In the genomic region with DNA sequence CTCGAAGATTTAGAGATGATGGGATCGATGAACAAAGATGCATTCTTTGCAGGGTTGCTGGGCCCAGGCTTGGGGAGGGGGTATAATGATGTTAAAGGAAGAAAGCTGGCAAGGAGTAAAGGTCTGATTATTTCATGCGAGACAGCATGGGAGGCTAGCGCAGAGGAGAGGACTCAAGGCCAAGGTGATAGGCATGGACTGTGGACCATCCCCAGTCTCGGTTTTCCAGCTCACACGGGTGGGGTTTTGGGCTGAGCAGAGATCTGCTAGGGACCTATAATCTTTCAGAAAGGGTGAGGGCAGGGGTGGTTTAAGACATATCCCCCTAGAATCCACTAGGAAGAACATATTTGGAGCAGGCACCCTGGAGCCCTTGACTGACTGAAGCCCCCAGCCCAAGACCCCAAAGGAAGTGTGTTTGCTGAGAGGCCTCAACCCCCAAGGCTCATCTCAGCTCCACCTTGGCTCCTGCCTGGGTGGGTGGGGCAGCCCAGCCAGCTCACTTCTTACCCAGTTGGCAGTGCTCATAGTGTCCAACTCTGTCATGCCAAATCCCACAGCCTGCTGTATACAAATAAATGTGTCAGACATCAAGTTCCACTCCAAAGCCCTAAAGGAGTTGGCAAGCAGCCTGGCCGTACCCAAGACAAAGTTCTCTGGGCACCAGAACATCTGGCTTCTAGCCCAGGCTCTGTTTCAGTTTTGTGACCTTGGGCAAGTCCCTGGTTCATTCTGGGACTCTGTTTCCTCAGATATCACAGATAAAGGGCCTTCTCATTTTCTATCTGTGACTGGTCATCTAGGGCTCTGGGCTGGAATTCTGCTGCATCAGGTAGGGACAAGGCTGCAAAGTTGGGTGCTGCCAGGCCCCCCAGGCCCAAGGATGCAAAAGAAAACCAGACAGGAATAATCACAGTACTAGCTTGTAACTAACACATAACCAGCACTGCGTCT, we compare ENCODE assay signal across 10 cellular contexts. TPM values are rescaled to one million over a fixed set of nuclear protein-coding genes. Genes with fewer than 3 reads are reported as not detected.
DNase-seq lines count a peak whose midpoint lies in the region; ATAC-seq and TF ChIP-seq lines count a peak whose summit lies in the region.
"Had no signal": no experiment of that assay in that cellular context is flagged by ENCODE, and none has a peak within 500 bp of the region (broad histone marks: within the 10 kb centered on the region; RNA-seq: fewer than 3 reads in every experiment).

No MANE protein-coding gene starts in this region.

- ATAC-seq in left lung = peak; percentile 93
- peak; percentile 50 for ATAC-seq in aorta (ENCODE audit: low FRiP score)
- ATAC-seq in GM21528 (IDR thresholded peaks at IDR 0.05; ENCODE audit: low FRiP score, unreplicated experiment) = no peak
- no peak for ATAC-seq in HG03175 (IDR thresholded peaks at IDR 0.05; ENCODE audit: unreplicated experiment)

- DNase-seq in SIG-M5 treated with dmso at 0.1 percent for 504 hours (lab: John Stamatoyannopoulos, UW; ENCODE audit: unreplicated experiment) (peak; percentile 23), SIG-M5 (lab: John Stamatoyannopoulos, UW) (no peak), left lung (peak in 1 of 2 donors; percentile 79), aorta (no peak)
- DNase-seq in activated CD8-positive, alpha-beta memory T cell treated with anti-CD3 and anti-CD28 coated beads, Interleukin-2, amount 50 U/mL, for 48 hours = no peak
- DNase-seq: activated CD4-positive, alpha-beta memory T cell treated with anti-CD3 and anti-CD28 coated beads, Interleukin-2, amount 10 ng/mL, durations not matched to agents 7 days and 5 days had no signal

- H3K4me1 ChIP-seq in duodenal mucosa (ENCODE audit: control insufficient read depth in 1 of 2, insufficient read depth in 2 of 2, low read length in 2 of 2) (peaks cover 35 to 46% of the 10 kb centered on the region in 2 donors), left lung (no peaks in the 10 kb centered on the region), aorta (ENCODE audit: control insufficient read depth in 1 of 2, insufficient read depth in 2 of 2, low read length in 2 of 2) (no peaks in the 10 kb centered on the region)

- no peaks in the 10 kb centered on the region for H3K27me3 ChIP-seq in duodenal mucosa (ENCODE audit: control insufficient read depth in 1 of 2, insufficient read depth in 2 of 2, low read length in 2 of 2)
- peaks cover 0 to 3% of the 10 kb centered on the region in 2 donors for H3K27me3 ChIP-seq in left lung
- H3K27me3 ChIP-seq in aorta (ENCODE audit: control insufficient read depth in 1 of 2, insufficient read depth in 2 of 2, low read length in 1 of 2) = no peaks in the 10 kb centered on the region

- H3K9me3 ChIP-seq in duodenal mucosa (ENCODE audit: control insufficient read depth in 1 of 2, low read length in 2 of 2) (no peaks in the 10 kb centered on the region), left lung (no peaks in the 10 kb centered on the region), aorta (ENCODE audit: control insufficient read depth, low read length) (no peaks in the 10 kb centered on the region)

- peak overlapping the region; percentile 66 for H3K27ac ChIP-seq in duodenal mucosa (ENCODE audit: low read depth, low read length)
- H3K27ac ChIP-seq in left lung = no peak overlapping the region
- no peak overlapping the region for H3K27ac ChIP-seq in aorta (ENCODE audit: low read depth in 1 of 2, low read length in 2 of 2)

- H3K36me3 ChIP-seq in duodenal mucosa (ENCODE audit: control insufficient read depth in 1 of 2, insufficient read depth in 2 of 2, low read length in 2 of 2) (no peaks in the 10 kb centered on the region), left lung (no peaks in the 10 kb centered on the region), aorta (ENCODE audit: control insufficient read depth in 1 of 2, insufficient read depth in 2 of 2, low read length in 1 of 2) (no peaks in the 10 kb centered on the region)

- WGBS in aorta, 2 donors = 80 to 85% methylated on average over 8 of the region's 8 CpGs

- H3K4me3 ChIP-seq in duodenal mucosa (ENCODE audit: low read depth in 1 of 2, low read length in 2 of 2) = no peak overlapping the region
- H3K4me3 ChIP-seq in left lung = no peak overlapping the region
- H3K4me3 ChIP-seq in aorta (ENCODE audit: low read length in 2 of 2) = no peak overlapping the region

- intact Hi-C loops in left lung (cut with DNase I) = no loop called here
- intact Hi-C loops in aorta (cut with DNase I) = no loop called here

- TF ChIP-seq CTCF in left lung (IDR thresholded peaks at IDR 0.05) = no peak

- H3K9ac ChIP-seq in duodenal mucosa (ENCODE audit: low read depth in 1 of 2, low read length in 2 of 2) = peak overlapping the region; percentile 2 to 51

RNA-seq across cellular contexts. Expression of a gene that starts 17.8 kb away (rescaled TPM):
- 1 to 10 TPM in 1 of 2 donors, not detected in 1; 1.9 TPM for total RNA-seq in left lung
- total RNA-seq in aorta = not detected
- under 1 TPM; 0.18 to 0.25 TPM for polyA plus RNA-seq in aorta
- total RNA-seq: activated CD4-positive, alpha-beta memory T cell treated with anti-CD3 and anti-CD28 coated beads, Interleukin-2, amount 10 ng/mL, durations not matched to agents 7 days and 5 days had no signal
- polyA plus RNA-seq: IgD-negative memory B cell had no signal

RNA-seq across cellular contexts. Expression of a gene that starts 47.8 kb away (rescaled TPM):
- 10 to 100 TPM; 17.2 to 22.3 TPM for total RNA-seq in left lung
- total RNA-seq in aorta = 10 to 100 TPM; 20.2 to 53.0 TPM
- polyA plus RNA-seq in aorta = 10 to 100 TPM; 12.0 to 17.0 TPM

Comparison
In these comparisons a context has a peak if more than half of its experiments do, and no peak if none do; other contexts are left out.
1. ATAC-seq: peak in left lung (single experiment) and aorta (single experiment); none in GM21528 (single experiment) and HG03175 (single experiment).